ENCODE assay signal across 8 cellular contexts in the genomic region with DNA sequence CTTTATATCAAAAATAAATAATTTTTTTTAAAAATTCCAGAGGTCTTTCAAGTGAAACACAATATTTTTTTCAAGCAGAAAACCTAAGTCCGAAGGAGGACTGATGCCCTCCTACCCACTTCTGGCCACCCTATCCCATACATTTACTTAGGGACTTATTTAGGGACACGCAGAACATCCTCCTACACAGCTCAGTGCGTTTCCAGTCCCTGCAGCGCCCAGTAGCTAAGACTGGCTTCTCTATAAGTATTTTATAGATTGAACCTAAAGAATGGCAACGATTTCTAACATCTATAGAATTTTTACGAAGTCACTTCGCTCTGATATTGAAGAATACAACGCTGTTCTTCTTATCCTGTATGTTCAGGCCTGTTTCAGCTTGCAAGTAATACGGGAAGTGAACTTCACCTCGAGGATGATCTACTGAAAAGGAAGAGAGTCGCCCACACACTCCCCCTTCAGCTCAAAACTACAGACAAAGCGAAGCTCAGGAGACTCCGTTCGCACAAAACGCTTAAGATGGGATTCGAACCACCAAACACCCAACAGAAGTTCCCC. TPM values are rescaled to one million over a fixed set of nuclear protein-coding genes. Genes with fewer than 3 reads are reported as not detected.
A peak's percentile ranks its signal among the peaks of the same experiment; 100 is the strongest.
DNase-seq lines count a peak whose midpoint lies in the region; ATAC-seq and TF ChIP-seq lines count a peak whose summit lies in the region.

No MANE protein-coding gene starts in this region.

- peak overlapping the region; percentile 13 for H3K4me3 ChIP-seq in hepatocyte

- TF ChIP-seq CTCF in hepatocyte (IDR thresholded peaks at IDR 0.05; ENCODE audit: poor library complexity): no peak

- peak overlapping the region; percentile 74 for H3K27ac Mint-ChIP-seq in stimulated activated effector memory CD8-positive, alpha-beta T cell treated with anti-CD3 and anti-CD28 coated beads, Interleukin-12 subunit alpha, Interleukin-12 subunit beta, amount 100 ng/mL, for 72 hours

- peak overlapping the region; percentile 73 for H3K4me2 ChIP-seq in hepatocyte

- no peaks in the 10 kb centered on the region for H3K27me3 ChIP-seq in hepatocyte

- ATAC-seq in stimulated activated effector memory CD8-positive, alpha-beta T cell treated with anti-CD3 and anti-CD28 coated beads, Interleukin-12 subunit alpha, Interleukin-12 subunit beta, amount 100 ng/mL, for 72 hours: no peak

- peaks cover 34% of the 10 kb centered on the region for H3K36me3 Mint-ChIP-seq in stimulated activated effector memory CD8-positive, alpha-beta T cell treated with anti-CD3 and anti-CD28 coated beads, Interleukin-12 subunit alpha, Interleukin-12 subunit beta, amount 100 ng/mL, for 72 hours

- no peaks in the 10 kb centered on the region for H3K9me3 ChIP-seq in hepatocyte (ENCODE audit: low read depth)

- H3K9me3 Mint-ChIP-seq in stimulated activated effector memory CD8-positive, alpha-beta T cell treated with anti-CD3 and anti-CD28 coated beads, Interleukin-12 subunit alpha, Interleukin-12 subunit beta, amount 100 ng/mL, for 72 hours: no peaks in the 10 kb centered on the region

- DNase-seq in NCI-H82 (lab: John Stamatoyannopoulos, UW): peak; percentile 52
- DNase-seq in NCI-H82 treated with DMSO at 0.1 percent for 48 hours (lab: John Stamatoyannopoulos, UW; ENCODE audit: unreplicated experiment): no peak
- DNase-seq in SW480 (ENCODE audit: low spot score): peak; percentile 7
- no peak for DNase-seq in hepatocyte (ENCODE audit: low spot score)
- no peak for DNase-seq in stimulated activated effector memory CD8-positive, alpha-beta T cell treated with anti-CD3 and anti-CD28 coated beads, Interleukin-12 subunit alpha, Interleukin-12 subunit beta, amount 100 ng/mL, for 72 hours (ENCODE audit: low spot score in 2 of 2)
- no peak for DNase-seq in kidney tubule cell (ENCODE audit: low spot score)
- no peak for DNase-seq in NCI-H2171 (lab: John Stamatoyannopoulos, UW)
- DNase-seq in NCI-H1092 (lab: John Stamatoyannopoulos, UW): no peak

- H3K4me1 Mint-ChIP-seq in stimulated activated effector memory CD8-positive, alpha-beta T cell treated with anti-CD3 and anti-CD28 coated beads, Interleukin-12 subunit alpha, Interleukin-12 subunit beta, amount 100 ng/mL, for 72 hours: peaks cover 27% of the 10 kb centered on the region

- peak overlapping the region; percentile 38 for H2AFZ ChIP-seq in hepatocyte

- no peaks in the 10 kb centered on the region for H4K20me1 ChIP-seq in hepatocyte (ENCODE audit: insufficient read depth, poor library complexity, severe bottlenecking)

- H3K27ac ChIP-seq in hepatocyte: peak overlapping the region; percentile 8

- no peaks in the 10 kb centered on the region for H3K9me2 ChIP-seq in hepatocyte (replicated peaks; ENCODE audit: insufficient read depth)

- peak overlapping the region; percentile 79 for H3K4me3 Mint-ChIP-seq in stimulated activated effector memory CD8-positive, alpha-beta T cell treated with anti-CD3 and anti-CD28 coated beads, Interleukin-12 subunit alpha, Interleukin-12 subunit beta, amount 100 ng/mL, for 72 hours

- H3K79me2 ChIP-seq in hepatocyte: peaks cover 51% of the 10 kb centered on the region

- H3K4me1 ChIP-seq in hepatocyte (ENCODE audit: insufficient read depth): peaks cover 8% of the 10 kb centered on the region

- 12% methylated on average over 16 of the region's 16 CpGs for WGBS in hepatocyte (ENCODE audit: low lambda C conversion rate, missing lambda C conversion rate)

- no peaks in the 10 kb centered on the region for H3K36me3 ChIP-seq in hepatocyte (replicated peaks; ENCODE audit: insufficient read depth, low read depth)

RNA-seq across cellular contexts. Expression of gene CHEK2, which starts 0.3 kb away (rescaled TPM):
- 15.5 and 25.9 TPM in 2 replicates for total RNA-seq in hepatocyte
- 17.1 and 19.1 TPM in 2 replicates for polyA plus RNA-seq in hepatocyte

RNA-seq across cellular contexts. Expression of gene HSCB, which starts 0.6 kb away (rescaled TPM):
- 18.9 and 30.8 TPM in 2 replicates for total RNA-seq in hepatocyte
- 20.6 and 22.6 TPM in 2 replicates for polyA plus RNA-seq in hepatocyte

RNA-seq across cellular contexts. Expression of gene CCDC117, which starts 31.2 kb away (rescaled TPM):
- total RNA-seq in hepatocyte: 40.5 and 41.7 TPM in 2 replicates
- 16.5 and 17.1 TPM in 2 replicates for polyA plus RNA-seq in hepatocyte

RNA-seq across cellular contexts. Expression of gene XBP1, which starts 59.1 kb away (rescaled TPM):
- 376 and 397 TPM in 2 replicates for total RNA-seq in hepatocyte
- polyA plus RNA-seq in hepatocyte: 330 and 351 TPM in 2 replicates

Comparison
In these comparisons a context has a peak if more than half of its experiments do, and no peak if none do; other contexts are left out.
1. DNase-seq: peak in NCI-H82 (single experiment) and SW480 (single experiment); none in NCI-H82 treated with DMSO at 0.1 percent for 48 hours (single experiment), hepatocyte (single experiment), stimulated activated effector memory CD8-positive, alpha-beta T cell treated with anti-CD3 and anti-CD28 coated beads, Interleukin-12 subunit alpha, Interleukin-12 subunit beta, amount 100 ng/mL, for 72 hours (0 of 2), kidney tubule cell (single experiment), NCI-H2171 (single experiment) and NCI-H1092 (single experiment).